In the genomic region with DNA sequence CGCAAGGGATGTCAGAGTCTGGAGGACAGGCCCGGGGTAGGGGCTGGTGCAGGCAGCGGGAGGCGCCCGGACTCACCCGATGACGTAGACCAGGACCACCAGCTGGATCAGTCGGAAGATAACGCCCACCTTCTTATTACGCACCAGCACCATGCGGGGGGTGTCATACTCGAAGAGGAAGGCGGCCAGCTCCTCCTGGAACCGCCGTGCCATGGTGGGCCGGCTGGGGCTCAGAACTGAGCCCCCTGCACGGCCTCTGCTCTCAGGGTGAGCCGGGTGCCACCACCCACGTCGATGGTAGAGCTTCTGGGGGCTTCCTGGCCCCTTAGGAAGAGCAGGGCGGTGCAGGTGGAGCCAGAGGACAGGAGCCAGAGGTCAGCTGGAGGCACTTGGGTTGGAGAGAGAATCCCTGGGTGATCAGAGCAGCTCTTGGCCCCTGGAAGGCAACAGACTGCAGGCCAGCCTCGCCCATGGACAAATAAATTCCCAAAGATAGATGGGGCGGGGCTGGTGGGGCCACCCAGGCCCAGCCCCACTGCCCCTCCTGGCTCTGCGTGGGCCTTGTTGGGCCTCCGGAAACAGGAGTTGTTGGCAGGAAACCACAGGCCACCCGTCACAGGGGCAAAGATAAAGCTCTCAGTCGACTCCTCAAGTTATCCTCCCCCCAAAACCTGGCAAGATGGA, we compare ENCODE assay signal across 10 cellular contexts. TPM values are rescaled to one million over a fixed set of nuclear protein-coding genes. Genes with fewer than 3 reads are reported as not detected.
DNase-seq lines count a peak whose midpoint lies in the region; ATAC-seq and TF ChIP-seq lines count a peak whose summit lies in the region.
"Had no signal": no experiment of that assay in that cellular context is flagged by ENCODE, and none has a peak within 500 bp of the region (broad histone marks: within the 10 kb centered on the region; RNA-seq: fewer than 3 reads in every experiment).

A gene (minus strand): TSS at position 453 of the 684 bp plus-strand sequence. CDS start 240 bp downstream, at position 213.

- ATAC-seq in gastroesophageal sphincter = no peak
- no peak for ATAC-seq in activated CD4-positive, CD25-positive, alpha-beta regulatory T cell treated with anti-CD3 and anti-CD28 coated beads, Interleukin-2, amount 50 U/mL, for 24 hours
- ATAC-seq: GM23338 had no signal

- peaks cover 0 to 49% (median 7%) of the 10 kb centered on the region in 3 donors for H3K4me1 ChIP-seq in gastroesophageal sphincter

- DNase-seq in HUDEP-2 (lab: John Stamatoyannopoulos, UW; ENCODE audit: unreplicated experiment in 76 of 76) (peak in 74 of 76 experiments; percentile 21 to 90 (median 66)), T-helper 2 cell (peak in 3 of 5 experiments; percentile 17 to 80 (median 44)), DMS79 (lab: John Stamatoyannopoulos, UW) (no peak), NCI-H2196 (lab: John Stamatoyannopoulos, UW; ENCODE audit: unreplicated experiment) (no peak), middle frontal gyrus (ENCODE audit: extremely low spot score, low spot score) (no peak)
- peak; percentile 9 for DNase-seq in stimulated activated naive CD4-positive, alpha-beta T cell treated with Interleukin-2 at 50 U/mL for 16 hours (lab: John Stamatoyannopoulos, UW)

- H3K27me3 ChIP-seq in gastroesophageal sphincter = no peaks in the 10 kb centered on the region

- TF ChIP-seq CTCF in gastroesophageal sphincter (IDR thresholded peaks at IDR 0.05) = no peak

- no CpG with 5 or more reads among the region's 27 CpGs for WGBS in gastroesophageal sphincter (ENCODE audit: low coverage in 1 of 2), 2 donors

- no peaks in the 10 kb centered on the region for H3K36me3 ChIP-seq in gastroesophageal sphincter

- peak within 1 kb of the TSS in 3 of 4 donors; percentile 28 to 76 (median 54) for H3K27ac ChIP-seq in gastroesophageal sphincter

- H3K4me3 ChIP-seq in gastroesophageal sphincter = peak within 1 kb of the TSS in 1 of 2 donors; percentile 32
- H3K4me3 ChIP-seq: GM23338 had no signal

- H3K9me3 ChIP-seq in gastroesophageal sphincter = no peaks in the 10 kb centered on the region

- TF ChIP-seq EP300 in gastroesophageal sphincter (IDR thresholded peaks at IDR 0.05) = no peak

- TF ChIP-seq POLR2A in gastroesophageal sphincter (IDR thresholded peaks at IDR 0.05) = no peak

RNA-seq across cellular contexts. Expression of the gene that starts here (rescaled TPM):
- total RNA-seq in gastroesophageal sphincter = 10 to 100 TPM in 1 of 4 donors, 1 to 10 TPM in 3; 1.6 to 11.6 (median 3.2) TPM
- total RNA-seq: bronchial epithelial cell had no signal

Comparison
In these comparisons a context has a peak if more than half of its experiments do, and no peak if none do; other contexts are left out.
1. DNase-seq: peak in HUDEP-2 (74 of 76), T-helper 2 cell (3 of 5) and stimulated activated naive CD4-positive, alpha-beta T cell treated with Interleukin-2 at 50 U/mL for 16 hours (single experiment); none in DMS79 (single experiment), NCI-H2196 (single experiment) and middle frontal gyrus (single experiment).